ENCODE assay signal across 8 cellular contexts in the genomic region with DNA sequence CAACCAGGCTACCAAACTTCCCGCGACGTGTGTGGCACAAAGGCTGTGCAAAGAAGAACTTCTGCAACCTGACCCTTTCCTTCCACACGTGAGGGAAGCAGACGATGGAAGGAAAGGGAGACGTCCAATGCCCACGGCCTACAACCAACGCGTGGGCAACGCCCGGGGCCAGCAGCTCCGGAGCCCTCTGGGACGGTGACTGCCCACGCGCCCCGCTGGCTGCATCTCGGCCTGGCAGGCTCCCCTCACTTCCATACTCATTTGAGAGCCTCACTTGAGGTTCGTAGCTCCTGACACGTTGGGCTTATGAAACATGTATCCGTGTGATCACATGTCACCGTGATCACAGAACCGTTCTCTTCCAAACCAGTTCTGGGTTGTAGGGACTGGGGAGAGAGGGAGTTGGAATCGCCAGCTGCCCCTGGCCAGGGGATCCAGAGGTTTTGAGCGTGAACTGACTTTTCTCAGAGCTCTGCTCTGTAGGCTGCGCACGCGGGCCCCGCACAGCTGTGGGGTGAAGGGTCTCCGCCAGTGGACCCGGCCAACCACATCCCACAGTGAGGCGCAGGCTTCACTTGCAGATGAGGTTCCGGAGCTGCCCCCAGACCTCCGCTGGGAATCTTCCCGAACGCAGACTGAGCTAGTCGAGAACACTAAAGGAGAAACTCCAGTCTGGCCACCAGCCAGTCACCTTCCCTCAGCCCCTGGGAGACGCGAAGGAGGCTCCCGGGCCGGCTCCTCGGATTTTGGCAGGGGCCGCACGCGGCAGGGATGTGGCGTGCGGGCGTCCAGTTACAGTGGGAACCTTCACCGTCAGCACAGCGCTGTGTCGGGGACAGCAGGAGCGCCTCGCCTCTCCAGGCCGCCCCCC. TPM values are rescaled to one million over a fixed set of nuclear protein-coding genes. Genes with fewer than 3 reads are reported as not detected.
A peak's percentile ranks its signal among the peaks of the same experiment; 100 is the strongest.
DNase-seq lines count a peak whose midpoint lies in the region; ATAC-seq, FAIRE-seq and TF ChIP-seq lines count a peak whose summit lies in the region.

No MANE protein-coding gene starts in this region.

- ATAC-seq in A549, result no peak; a peak in 1 of 6 replicates
- ATAC-seq in GM21737 (IDR thresholded peaks at IDR 0.05; ENCODE audit: unreplicated experiment), result peak; percentile 8
- ATAC-seq in pancreas, result peak in 3 of 4 donors; percentile 2 to 8 (median 5)
- no peak for ATAC-seq in GM21576 (IDR thresholded peaks at IDR 0.05; ENCODE audit: unreplicated experiment)

- no peaks in the 10 kb centered on the region for H3K27me3 ChIP-seq in pancreas

- DNase-seq in A549 (ENCODE audit: low read depth in 1 of 2, low spot score in 1 of 2) (no peak), glomerular visceral epithelial cell (ENCODE audit: extremely low spot score) (peak; percentile 6), pancreas (peak in 3 of 6 donors; percentile 40 to 69 (median 48)), ecto neural progenitor cell (ENCODE audit: low spot score) (no peak), UCSD-AML1 (lab: John Stamatoyannopoulos, UW; ENCODE audit: unreplicated experiment) (no peak)
- DNase-seq in activated CD4-positive, alpha-beta memory T cell treated with anti-CD3 and anti-CD28 coated beads for 36 hours, result peak; percentile 30

- peaks cover 16% of the 10 kb centered on the region for H3K9me3 ChIP-seq in A549
- H3K9me3 ChIP-seq in pancreas, result no peaks in the 10 kb centered on the region

- FAIRE-seq in A549 (lab: Jason Lieb, UNC) (no peak), pancreas (lab: Jason Lieb, UNC) (no peak)

- CTCF ChIA-PET in A549 (lab: Yijun Ruan, JAX), result interaction anchor here (0.6 to 1.6 kb wide), 4 partner anchors 86 to 184 kb away, joined by 3 to 6 read pairs (median 4); no protein-coding TSS in a partner anchor
- CTCF ChIA-PET in activated CD4-positive, alpha-beta memory T cell treated with anti-CD3 and anti-CD28 coated beads for 36 hours (lab: Charles Lee), result interaction anchor here (0.7 to 1.2 kb wide), 2 partner anchors 11 to 87 kb away, joined by 3 read pairs; no protein-coding TSS in a partner anchor

- H3K27me3 Mint-ChIP-seq in activated CD4-positive, alpha-beta memory T cell treated with anti-CD3 and anti-CD28 coated beads for 36 hours, result no peaks in the 10 kb centered on the region

- H3K36me3 Mint-ChIP-seq in activated CD4-positive, alpha-beta memory T cell treated with anti-CD3 and anti-CD28 coated beads for 36 hours, result peaks cover 18% of the 10 kb centered on the region

- 92% methylated on average over 42 of the region's 53 CpGs for WGBS in A549 (ENCODE audit: missing lambda C conversion rate)
- 47 to 54% methylated on average over 50 to 53 of the region's 53 CpGs for WGBS in pancreas, 2 donors

- H3K4me1 Mint-ChIP-seq in activated CD4-positive, alpha-beta memory T cell treated with anti-CD3 and anti-CD28 coated beads for 36 hours (ENCODE audit: low read depth), result peaks cover 27% of the 10 kb centered on the region

- H3K4me2 ChIP-seq in A549, result peak overlapping the region; percentile 82

- peak overlapping the region; percentile 97 for H3K4me3 ChIP-seq in A549
- peak overlapping the region; percentile 83 to 96 (median 86) for H3K4me3 ChIP-seq in pancreas

- POLR2A ChIA-PET in A549 (lab: Yijun Ruan, JAX), result interaction anchor here (0.9 kb wide), 1 partner anchor 28 kb away, joined by 4 read pairs; no protein-coding TSS in a partner anchor
- POLR2A ChIA-PET in activated CD4-positive, alpha-beta memory T cell treated with anti-CD3 and anti-CD28 coated beads for 36 hours (lab: Charles Lee), result interaction anchor here (0.7 to 1.4 kb wide), 2 partner anchors 28 to 181 kb away, joined by 3 read pairs; a partner anchor contains a TSS

- peak overlapping the region; percentile 95 to 96 for H3K27ac ChIP-seq in A549
- H3K27ac ChIP-seq in pancreas, result peak overlapping the region; percentile 43 to 77 (median 52)

- TF ChIP-seq POLR2A in A549 (IDR thresholded peaks at IDR 0.05; ENCODE audit: low read length), result no peak

- peak overlapping the region; percentile 78 for H3K4me3 Mint-ChIP-seq in activated CD4-positive, alpha-beta memory T cell treated with anti-CD3 and anti-CD28 coated beads for 36 hours

- no peak for TF ChIP-seq EP300 in A549 (IDR thresholded peaks at IDR 0.05)

- H3K27ac Mint-ChIP-seq in activated CD4-positive, alpha-beta memory T cell treated with anti-CD3 and anti-CD28 coated beads for 36 hours, result peak overlapping the region; percentile 13

- peaks cover 5% of the 10 kb centered on the region for H3K9me3 Mint-ChIP-seq in activated CD4-positive, alpha-beta memory T cell treated with anti-CD3 and anti-CD28 coated beads for 36 hours

- no peak for TF ChIP-seq RAD21 in A549 (conservative IDR thresholded peaks at IDR 0.05 in 1 of 2, IDR thresholded peaks at IDR 0.05 in 1 of 2)

- H3K36me3 ChIP-seq in pancreas, result no peaks in the 10 kb centered on the region

- intact Hi-C loops in activated CD4-positive, alpha-beta memory T cell treated with anti-CD3 and anti-CD28 coated beads for 36 hours (cut with micrococcal nuclease), result loop anchor here (2.0 to 5.0 kb wide), 3 partner anchors 27 to 162 kb away; no protein-coding TSS in a partner anchor
- intact Hi-C loops in pancreas (cut with DNase I), result no loop called here

- H3K4me1 ChIP-seq in A549 (0 out of 3 replicates have a peak, but pooled peaks cover 3% of the 10 kb centered on the region), pancreas (peaks cover 3 to 9% (median 7%) of the 10 kb centered on the region in 3 donors)

- TF ChIP-seq CTCF in A549 (IDR thresholded peaks at IDR 0.05) (no peak), pancreas (IDR thresholded peaks at IDR 0.05) (no peak)

TF ChIP-seq in A549, 52 proteins besides CTCF, POLR2A, EP300 and RAD21:
- TF ChIP-seq NR3C1 (IDR thresholded peaks at IDR 0.05) (no peak), MYC (IDR thresholded peaks at IDR 0.05; ENCODE audit: borderline replicate concordance, low read length) (no peak), HOXB5 (CRISPR knock-in tag; IDR thresholded peaks at IDR 0.05) (no peak), SMC3 (IDR thresholded peaks at IDR 0.05) (no peak), NFE2L2 (conservative IDR thresholded peaks at IDR 0.05; ENCODE audit: low read length) (no peak), KDM1A (IDR thresholded peaks at IDR 0.05; ENCODE audit: low read depth) (no peak), TFCP2L1 (CRISPR knock-in tag; IDR thresholded peaks at IDR 0.05) (no peak)
- TF ChIP-seq, protein P1, sequence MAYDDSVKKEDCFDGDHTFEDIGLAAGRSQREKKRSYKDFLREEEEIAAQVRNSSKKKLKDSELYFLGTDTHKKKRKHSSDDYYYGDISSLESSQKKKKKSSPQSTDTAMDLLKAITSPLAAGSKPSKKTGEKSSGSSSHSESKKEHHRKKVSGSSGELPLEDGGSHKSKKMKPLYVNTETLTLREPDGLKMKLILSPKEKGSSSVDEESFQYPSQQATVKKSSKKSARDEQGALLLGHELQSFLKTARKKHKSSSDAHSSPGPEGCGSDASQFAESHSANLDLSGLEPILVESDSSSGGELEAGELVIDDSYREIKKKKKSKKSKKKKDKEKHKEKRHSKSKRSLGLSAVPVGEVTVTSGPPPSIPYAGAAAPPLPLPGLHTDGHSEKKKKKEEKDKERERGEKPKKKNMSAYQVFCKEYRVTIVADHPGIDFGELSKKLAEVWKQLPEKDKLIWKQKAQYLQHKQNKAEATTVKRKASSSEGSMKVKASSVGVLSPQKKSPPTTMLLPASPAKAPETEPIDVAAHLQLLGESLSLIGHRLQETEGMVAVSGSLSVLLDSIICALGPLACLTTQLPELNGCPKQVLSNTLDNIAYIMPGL (CRISPR knock-in tag; IDR thresholded peaks at IDR 0.05; ENCODE audit: borderline replicate concordance), result no peak

RNA-seq across cellular contexts. Expression of a gene that starts 1.0 kb away (rescaled TPM):
- 10.9 and 16.0 TPM in 2 replicates for polyA plus RNA-seq in A549 (2011; rRNA removed)
- 4.1 and 7.4 TPM in 2 replicates for polyA plus RNA-seq in A549 (2012; cell fraction: cytosol; rRNA removed)
- 25.0 and 30.2 TPM in 2 replicates for polyA plus RNA-seq in A549 (2012; cell fraction: nucleus; rRNA removed)
- 8.5 to 10.6 TPM (median 8.8 TPM) in 3 replicates for polyA plus RNA-seq in A549 (2017; fragmentation: RNase III; extraction: RNeasy Plus Mini Kit Qiagen cat#74134 plus additional on column Dnase treatment)
- 33.5 and 56.4 TPM in 2 replicates for polyA minus RNA-seq in A549 (2011; rRNA and poly(A)+ RNA removed)
- 10 to 100 TPM; 14.4 to 15.4 TPM for total RNA-seq in activated CD4-positive, alpha-beta memory T cell treated with anti-CD3 and anti-CD28 coated beads for 36 hours
- 10 to 100 TPM in 4 of 6 donors, 1 to 10 TPM in 2; 9.3 to 17.6 (median 15.4) TPM for total RNA-seq in pancreas
- polyA plus RNA-seq in pancreas, result 10 to 100 TPM; 48.3 to 64.6 TPM

RNA-seq across cellular contexts. Expression of a gene that starts 11.8 kb away (rescaled TPM):
- polyA plus RNA-seq in A549 (2011; rRNA removed) (0.06 and 0.07 TPM in 2 replicates), A549 (2017; fragmentation: RNase III; extraction: RNeasy Plus Mini Kit Qiagen cat#74134 plus additional on column Dnase treatment) (0.12 to 0.22 TPM (median 0.14 TPM) in 3 replicates), pancreas (1 to 10 TPM; 3.5 to 5.5 TPM)
- polyA plus RNA-seq in A549 (2012; cell fraction: cytosol; rRNA removed), result 0.15 and 0.26 TPM in 2 replicates
- 0.31 and 0.41 TPM in 2 replicates for polyA plus RNA-seq in A549 (2012; cell fraction: nucleus; rRNA removed)
- polyA minus RNA-seq in A549 (2011; rRNA and poly(A)+ RNA removed), result not detected in 2 replicates
- total RNA-seq in activated CD4-positive, alpha-beta memory T cell treated with anti-CD3 and anti-CD28 coated beads for 36 hours, result 1 to 10 TPM; 2.0 to 2.6 TPM
- total RNA-seq in pancreas, result 1 to 10 TPM in 1 of 6 donors, under 1 TPM in 5; 0.54 to 1.3 (median 0.75) TPM

Comparison
In these comparisons a context has a peak if more than half of its experiments do, and no peak if none do; other contexts are left out.
1. ATAC-seq: peak in GM21737 (single experiment) and pancreas (3 of 4); none in A549 (0 of 2) and GM21576 (single experiment).
2. DNase-seq: peak in activated CD4-positive, alpha-beta memory T cell treated with anti-CD3 and anti-CD28 coated beads for 36 hours (single experiment) and glomerular visceral epithelial cell (single experiment); none in A549 (0 of 2), ecto neural progenitor cell (single experiment) and UCSD-AML1 (single experiment).